Comparison of ENCODE assay signal across 8 cellular contexts in genomic region chr1:46603858-46604549, GRCh38. TPM values are rescaled to one million over a fixed set of nuclear protein-coding genes. Genes with fewer than 3 reads are reported as not detected.
DNase-seq lines count a peak whose midpoint lies in the region; ATAC-seq and TF ChIP-seq lines count a peak whose summit lies in the region.

TSS of gene MKNK1 (minus strand) at chr1:46604268. CDS start at chr1:46583327, 20,941 bp downstream.

- H2AFZ ChIP-seq in IMR-90 (replicated peaks; ENCODE audit: low read length, poor library complexity), result peak within 1 kb of the TSS; percentile 98

- H3K56ac ChIP-seq in IMR-90 (ENCODE audit: extremely low read depth, insufficient read depth, low read length), result peak within 1 kb of the TSS; percentile 64

- peaks cover 11% of the 10 kb centered on the region for H3K36me3 ChIP-seq in IMR-90 (ENCODE audit: control insufficient read depth, insufficient read depth, low read length)
- H3K36me3 ChIP-seq in mucosa of rectum (ENCODE audit: control insufficient read depth in 2 of 2, insufficient read depth in 2 of 2, low read length in 2 of 2), result peaks cover 11 to 13% of the 10 kb centered on the region in 2 donors

- H3K4me3 Mint-ChIP-seq in activated T-cell treated with anti-CD3 and anti-CD28 coated beads, Interleukin-2, amount 50 U/mL, for 24 hours, result peak within 1 kb of the TSS; percentile 93

- 1% methylated on average over 42 of the region's 53 CpGs; no CpG with 5 or more reads in 1 of the 2 experiments for WGBS in IMR-90 (ENCODE audit: extremely low coverage in 2 of 2, insufficient read length in 1 of 2), 2 experiments

- POLR2A ChIA-PET in IMR-90 (lab: Charles Lee; ENCODE audit: unreplicated experiment), result interaction anchor here (1.2 kb wide), 1 partner anchor 11 kb away, joined by 4 read pairs; no protein-coding TSS in a partner anchor

- DNase-seq in DMS153 (lab: John Stamatoyannopoulos, UW) (peak; percentile 87), IMR-90 (peak; percentile 90), epithelial cell of proximal tubule (ENCODE audit: low read depth) (peak; percentile 35)
- DNase-seq in activated T-cell treated with anti-CD3 and anti-CD28 coated beads, Interleukin-2, amount 50 U/mL, for 24 hours, result peak; percentile 98
- DNase-seq in stimulated activated CD8-positive, alpha-beta memory T cell treated with anti-CD3 and anti-CD28 coated beads, Interleukin-4, amount 100 ng/mL, for 48 hours, result peak; percentile 99

- H4K91ac ChIP-seq in IMR-90 (ENCODE audit: insufficient read depth, low read depth, low read length), result peak within 1 kb of the TSS; percentile 37; the same call in 1 of the 2 replicates

- 0 out of 2 replicates have a peak, but pooled peaks have one; percentile 16 for TF ChIP-seq CTCF in IMR-90 (conservative IDR thresholded peaks at IDR 0.05; ENCODE audit: low read depth, low read length)
- peak; percentile 14 for TF ChIP-seq CTCF in epithelial cell of proximal tubule (conservative IDR thresholded peaks at IDR 0.05; ENCODE audit: low read depth, low read length)

- peaks cover 12% of the 10 kb centered on the region; the same call in 1 of the 2 replicates for H4K20me1 ChIP-seq in IMR-90 (ENCODE audit: insufficient read depth, low read length)

- H3K9me3 Mint-ChIP-seq in activated T-cell treated with anti-CD3 and anti-CD28 coated beads, Interleukin-2, amount 50 U/mL, for 24 hours, result no peaks in the 10 kb centered on the region

- H3K23ac ChIP-seq in IMR-90 (ENCODE audit: low read depth, low read length), result peak within 1 kb of the TSS; percentile 79; the same call in 1 of the 2 replicates

- no peak for TF ChIP-seq RAD21 in IMR-90 (IDR thresholded peaks at IDR 0.05; ENCODE audit: low read length)

- peak within 1 kb of the TSS; percentile 93 for H3K27ac Mint-ChIP-seq in activated T-cell treated with anti-CD3 and anti-CD28 coated beads, Interleukin-2, amount 50 U/mL, for 24 hours

- H3K4me1 ChIP-seq in IMR-90 (ENCODE audit: control insufficient read depth, insufficient read depth, low read length) (peaks cover 12% of the 10 kb centered on the region), mucosa of rectum (ENCODE audit: control insufficient read depth in 2 of 2, insufficient read depth in 2 of 2, low read length in 2 of 2) (peaks cover 12 to 19% of the 10 kb centered on the region in 2 donors)

- H2BK20ac ChIP-seq in IMR-90 (ENCODE audit: low read depth, low read length), result peak within 1 kb of the TSS; percentile 51; the same call in 1 of the 2 replicates

- peaks cover 27% of the 10 kb centered on the region for H3K36me3 Mint-ChIP-seq in activated T-cell treated with anti-CD3 and anti-CD28 coated beads, Interleukin-2, amount 50 U/mL, for 24 hours (ENCODE audit: low read depth)

- dilution Hi-C loops in IMR-90 (cut with HindIII; ENCODE audit: low sequenced_read_pairs, unreplicated experiment), result no loop called here

- H3K9me1 ChIP-seq in IMR-90 (ENCODE audit: insufficient read depth, low read length), result peaks cover 24% of the 10 kb centered on the region

- peak within 1 kb of the TSS; percentile 93 for H2AK9ac ChIP-seq in IMR-90 (replicated peaks; ENCODE audit: low read depth, low read length, poor library complexity)

- H3K79me1 ChIP-seq in IMR-90 (ENCODE audit: low read depth in 1 of 2, low read length in 2 of 2), result peaks cover 22 to 52% of the 10 kb centered on the region in 2 experiments

- peak within 1 kb of the TSS; percentile 93 for H3K4me2 ChIP-seq in IMR-90 (ENCODE audit: low read depth, low read length)

- BruUV-seq in IMR-90 (replicated peaks; lab: Mats Ljungman, UMichigan), result no TSS peak

- peak within 1 kb of the TSS; percentile 75 for H3K4ac ChIP-seq in IMR-90 (ENCODE audit: low read depth, low read length)

- CTCF ChIA-PET in IMR-90 (lab: Yijun Ruan, JAX), result interaction anchor here (0.6 to 1.9 kb wide), 3 partner anchors 8 to 104 kb away, joined by 3 to 8 read pairs (median 4); partner anchors contain the start of gene MOB3C

- no peak within 1 kb of the TSS for H3K18ac ChIP-seq in IMR-90 (ENCODE audit: low read depth, low read length)

- H3K4me3 ChIP-seq in IMR-90 (ENCODE audit: insufficient read depth, low read depth, low read length) (peak within 1 kb of the TSS; percentile 92), epithelial cell of proximal tubule (ENCODE audit: low read depth, low read length) (peak within 1 kb of the TSS; percentile 96), mucosa of rectum (ENCODE audit: low read length in 2 of 2) (peak within 1 kb of the TSS; percentile 94 to 98)

- H3K9me3 ChIP-seq in IMR-90 (ENCODE audit: control insufficient read depth, insufficient read depth, low read length) (no peaks in the 10 kb centered on the region), mucosa of rectum (ENCODE audit: control insufficient read depth in 2 of 2, low read length in 2 of 2) (no peaks in the 10 kb centered on the region)

- H3K9ac ChIP-seq in IMR-90 (ENCODE audit: low read depth, low read length) (peak within 1 kb of the TSS; percentile 76), mucosa of rectum (ENCODE audit: low read depth in 1 of 2, low read length in 2 of 2) (peak within 1 kb of the TSS; percentile 94 to 98)

- H3K14ac ChIP-seq in IMR-90 (replicated peaks; ENCODE audit: low read depth, low read length), result peak within 1 kb of the TSS; percentile 72

- ATAC-seq in GM21528 (IDR thresholded peaks at IDR 0.05; ENCODE audit: low FRiP score, unreplicated experiment) (peak; percentile 95), IMR-90 (ENCODE audit: low read depth) (peak; percentile 96)

- no peaks in the 10 kb centered on the region for H3K27me3 ChIP-seq in IMR-90 (ENCODE audit: control insufficient read depth, insufficient read depth, low read length)
- H3K27me3 ChIP-seq in mucosa of rectum (ENCODE audit: control insufficient read depth in 2 of 2, insufficient read depth in 2 of 2, low read length in 2 of 2), result no peaks in the 10 kb centered on the region

- no peaks in the 10 kb centered on the region for H3K27me3 Mint-ChIP-seq in activated T-cell treated with anti-CD3 and anti-CD28 coated beads, Interleukin-2, amount 50 U/mL, for 24 hours

- peak within 1 kb of the TSS; percentile 62 for H3K27ac ChIP-seq in IMR-90 (ENCODE audit: insufficient read depth, low read length)
- peak within 1 kb of the TSS; percentile 82 to 84 for H3K27ac ChIP-seq in mucosa of rectum (ENCODE audit: low read depth in 2 of 2, low read length in 2 of 2)

- intact Hi-C loops in IMR-90 (cut with micrococcal nuclease), result loop anchor here (5.0 kb wide), 1 partner anchor 113 kb away; the partner anchor contains the start of gene EFCAB14

- H2BK15ac ChIP-seq in IMR-90 (ENCODE audit: low read depth, low read length), result no peak within 1 kb of the TSS

- TF ChIP-seq POLR2A in IMR-90 (IDR thresholded peaks at IDR 0.05; ENCODE audit: low read depth, low read length), result no peak

- in situ Hi-C loops in IMR-90 (cut with MboI; ENCODE audit: low sequenced_read_pairs), result no loop called here

- no peak within 1 kb of the TSS for H2BK5ac ChIP-seq in IMR-90 (ENCODE audit: low read depth, low read length, poor library complexity, severe bottlenecking)

- H2BK120ac ChIP-seq in IMR-90 (ENCODE audit: low read depth, low read length), result no peak within 1 kb of the TSS

- H4K8ac ChIP-seq in IMR-90 (ENCODE audit: low read depth in 2 of 2, low read length in 2 of 2), result peak within 1 kb of the TSS; percentile 39 to 79; a peak in 3 of 4 replicates

- peak within 1 kb of the TSS; percentile 46 for H4K5ac ChIP-seq in IMR-90 (ENCODE audit: low read depth, low read length)

- peak within 1 kb of the TSS; percentile 80; the same call in 1 of the 2 replicates for H2AK5ac ChIP-seq in IMR-90 (ENCODE audit: low read depth, low read length)

- H3K4me1 Mint-ChIP-seq in activated T-cell treated with anti-CD3 and anti-CD28 coated beads, Interleukin-2, amount 50 U/mL, for 24 hours (ENCODE audit: low read depth), result peaks cover 51% of the 10 kb centered on the region

TF ChIP-seq in IMR-90, 13 proteins besides CTCF, POLR2A, EP300 and RAD21 (continues in another document):
- TF ChIP-seq MAZ (IDR thresholded peaks at IDR 0.05; ENCODE audit: borderline replicate concordance, low read depth, low read length), result peak; percentile 91
- no peak for TF ChIP-seq BHLHE40 (IDR thresholded peaks at IDR 0.05; ENCODE audit: low read depth, low read length)
- 0 out of 2 replicates have a peak, but pooled peaks have one; percentile 3 for TF ChIP-seq SMC3 (IDR thresholded peaks at IDR 0.05; ENCODE audit: low read depth, low read length)
- no peak for TF ChIP-seq CEBPB (IDR thresholded peaks at IDR 0.05; ENCODE audit: low read depth, low read length)
- 0 out of 2 replicates have a peak, but pooled peaks have one; percentile 21 for TF ChIP-seq MXI1 (IDR thresholded peaks at IDR 0.05; ENCODE audit: borderline replicate concordance, low read depth, low read length)
- no peak for TF ChIP-seq RFX5 (IDR thresholded peaks at IDR 0.05; ENCODE audit: low read depth, low read length)

TF ChIP-seq in PFSK-1, 5 proteins besides CTCF, POLR2A, EP300 and RAD21 (continues in another document):
- TF ChIP-seq SIN3A (IDR thresholded peaks at IDR 0.05; ENCODE audit: borderline replicate concordance, insufficient read depth, low read length), result no peak
- TF ChIP-seq POLR2AphosphoS5 (IDR thresholded peaks at IDR 0.05; ENCODE audit: low read depth, low read length), result peak; percentile 93

RNA-seq across cellular contexts. Expression of gene MKNK1, which starts in this region (rescaled TPM):
- 14.3 and 16.4 TPM in 2 replicates for total RNA-seq in IMR-90 (2012; rRNA removed)
- polyA plus RNA-seq in IMR-90 (2012; rRNA removed), result 32.9 and 35.2 TPM in 2 replicates
- 19.1 and 20.7 TPM in 2 replicates for polyA plus RNA-seq in IMR-90 (2012; cell fraction: cytosol; rRNA removed)
- 196 and 231 TPM in 2 replicates for polyA plus RNA-seq in IMR-90 (2012; cell fraction: nucleus; rRNA removed; ENCODE audit: low replicate concordance)
- polyA plus RNA-seq in PFSK-1 (2012; ENCODE audit: insufficient read length, low read depth), result 14.8 TPM
- 19.2 and 19.4 TPM in 2 replicates for total RNA-seq in epithelial cell of proximal tubule

Comparison
In these comparisons a context has a peak if more than half of its experiments do, and no peak if none do; other contexts are left out.
1. Peak in every context shown above with its lines: DNase-seq, ATAC-seq, H3K4me3 ChIP-seq and H3K27ac ChIP-seq.
2. DNase-seq: peak in every context shown above with its lines; median percentile 99 in stimulated activated CD8-positive, alpha-beta memory T cell treated with anti-CD3 and anti-CD28 coated beads, Interleukin-4, amount 100 ng/mL, for 48 hours; 98 in activated T-cell treated with anti-CD3 and anti-CD28 coated beads, Interleukin-2, amount 50 U/mL, for 24 hours; 90 in IMR-90; 87 in DMS153; 35 in epithelial cell of proximal tubule.